In the genomic region with DNA sequence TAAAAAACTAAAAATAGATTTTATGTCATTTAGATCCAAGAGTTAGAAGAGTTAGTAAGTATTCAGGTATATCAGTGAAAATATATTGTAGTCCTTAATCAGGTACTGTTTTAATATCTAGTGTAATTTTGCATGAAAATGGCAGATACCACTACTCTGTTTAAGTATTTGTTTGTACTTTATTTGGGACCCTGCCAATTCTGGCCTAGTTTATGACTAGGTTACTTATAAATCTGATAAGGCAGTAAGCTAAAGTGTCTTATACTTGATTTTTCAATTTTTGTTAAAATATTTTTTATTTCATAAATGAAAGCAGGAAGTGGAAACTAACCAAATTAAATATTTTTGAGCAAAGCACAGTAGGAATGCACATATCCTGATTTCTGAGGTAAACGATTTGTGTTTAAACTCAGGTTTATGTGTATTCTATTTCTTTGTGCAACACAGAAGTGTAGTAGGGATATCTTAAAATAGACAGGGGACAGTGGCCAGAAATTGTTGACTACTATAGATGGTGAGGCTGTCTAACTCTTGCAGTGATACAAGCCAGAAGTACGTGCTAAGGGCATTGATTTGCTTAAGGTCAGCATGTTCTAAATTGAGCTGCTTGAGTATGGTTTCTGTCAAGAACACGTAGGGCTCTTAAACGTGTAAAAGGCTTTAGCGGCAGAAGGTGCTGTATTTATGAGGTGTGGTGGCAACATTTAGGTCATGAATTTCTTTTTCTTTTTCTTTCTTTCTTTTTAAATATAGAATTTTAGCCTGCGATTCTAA, we compare ENCODE assay signal across 8 cellular contexts. TPM values are rescaled to one million over a fixed set of nuclear protein-coding genes. Genes with fewer than 3 reads are reported as not detected.
DNase-seq lines count a peak whose midpoint lies in the region; ATAC-seq and TF ChIP-seq lines count a peak whose summit lies in the region.

No MANE protein-coding gene starts in this region.

- H3K4me3 Mint-ChIP-seq in brain: peak overlapping the region in 2 of 5 experiments; percentile 52 to 68
- H3K4me3 Mint-ChIP-seq in chondrocyte (ENCODE audit: unreplicated experiment): no peak overlapping the region

- peaks cover 52% of the 10 kb centered on the region for H3K4me1 ChIP-seq in psoas muscle

- peak overlapping the region; percentile 82 for H3K27ac ChIP-seq in psoas muscle

- TF ChIP-seq CTCF in brain (conservative IDR thresholded peaks at IDR 0.05) (no peak), psoas muscle (IDR thresholded peaks at IDR 0.05) (no peak), chondrocyte (IDR thresholded peaks at IDR 0.05) (no peak)

- H3K27me3 ChIP-seq in psoas muscle (ENCODE audit: insufficient read depth in 3 of 3, low read length in 2 of 3): no peaks in the 10 kb centered on the region

- ATAC-seq in GM18870 (IDR thresholded peaks at IDR 0.05; ENCODE audit: unreplicated experiment): peak; percentile 87
- ATAC-seq in HG02852 (IDR thresholded peaks at IDR 0.05; ENCODE audit: unreplicated experiment): peak; percentile 97
- ATAC-seq in psoas muscle: peak; percentile 95 to 99 (median 98)

- H3K4me1 Mint-ChIP-seq in brain (peaks cover 42% of the 10 kb centered on the region), chondrocyte (ENCODE audit: low read depth) (peaks cover 9% of the 10 kb centered on the region)

- H3K36me3 ChIP-seq in psoas muscle (ENCODE audit: insufficient read depth in 1 of 2, low read depth in 1 of 2): peaks cover 0 to 24% of the 10 kb centered on the region in 2 donors

- H3K36me3 Mint-ChIP-seq in brain (peaks cover 79% of the 10 kb centered on the region), chondrocyte (ENCODE audit: low read depth) (peaks cover 4% of the 10 kb centered on the region)

- DNase-seq in psoas muscle (no peak), NCI-H1930 (lab: John Stamatoyannopoulos, UW) (no peak), chondrocyte (ENCODE audit: low spot score) (no peak), activated T-cell treated with anti-CD3 and anti-CD28 coated beads for 4 hours (no peak)
- DNase-seq in stimulated activated CD4-positive, alpha-beta T cell treated with anti-CD3 and anti-CD28 coated beads, Interleukin-4, amount 100 ng/mL, for 1 hour: no peak

- 14 to 24% (median 15%) methylated on average over 6 of the region's 6 CpGs for WGBS in psoas muscle, 3 donors

- peaks cover 6 to 16% (median 8%) of the 10 kb centered on the region in 5 experiments for H3K9me3 Mint-ChIP-seq in brain
- H3K9me3 Mint-ChIP-seq in chondrocyte (ENCODE audit: low read depth): no peaks in the 10 kb centered on the region

- intact Hi-C loops in psoas muscle (cut with DNase I): loop anchor here in 1 of 2 donors (1.0 kb wide), 1 partner anchor 33 kb away; no protein-coding TSS in a partner anchor

- H3K27ac Mint-ChIP-seq in brain (peak overlapping the region in 3 of 5 experiments; percentile 78 to 87 (median 83)), chondrocyte (ENCODE audit: unreplicated experiment) (no peak overlapping the region)

- H3K4me3 ChIP-seq in psoas muscle: peak overlapping the region; percentile 46

- H3K27me3 Mint-ChIP-seq in brain (peaks cover 3% of the 10 kb centered on the region), chondrocyte (ENCODE audit: low read depth) (no peaks in the 10 kb centered on the region)

- H3K9me3 ChIP-seq in psoas muscle: no peaks in the 10 kb centered on the region

RNA-seq across cellular contexts. Expression of a gene that starts 34.0 kb away (rescaled TPM):
- polyA plus RNA-seq in brain (ENCODE audit: insufficient read depth, low read depth, low replicate concordance): 5.3 TPM
- total RNA-seq in psoas muscle: 100 to 1,000 TPM; 119 to 155 (median 134) TPM
- 10 to 100 TPM in 2 of 3 donors, 1 to 10 TPM in 1; 7.8 to 64.2 (median 25.5) TPM for polyA plus RNA-seq in psoas muscle
- 77.6 to 83.0 TPM (median 80.1 TPM) in 3 replicates for total RNA-seq in chondrocyte
